Comparison of ENCODE assay signal across 8 cellular contexts in genomic region chr1:44784094-44785026, GRCh38. TPM values are rescaled to one million over a fixed set of nuclear protein-coding genes. Genes with fewer than 3 reads are reported as not detected.
DNase-seq lines count a peak whose midpoint lies in the region; ATAC-seq and TF ChIP-seq lines count a peak whose summit lies in the region.

No MANE protein-coding gene starts in this region.

- peak; percentile 10 to 33 (median 24) for ATAC-seq in right lobe of liver
- ATAC-seq in GM18861 (IDR thresholded peaks at IDR 0.05; ENCODE audit: unreplicated experiment): no peak
- ATAC-seq in HG03378 (IDR thresholded peaks at IDR 0.05; ENCODE audit: unreplicated experiment): no peak

- no peaks in the 10 kb centered on the region for H3K27me3 Mint-ChIP-seq in CD4-positive, alpha-beta memory T cell

- WGBS in HUES64: 7% methylated on average over 71 of the region's 71 CpGs
- 3% methylated on average over 6 of the region's 71 CpGs for WGBS in right lobe of liver (ENCODE audit: insufficient coverage, low coverage, low lambda C conversion rate, missing lambda C conversion rate)
- WGBS in tibial nerve, 2 donors: 7 to 13% methylated on average over 26 to 30 of the region's 71 CpGs

- no peaks in the 10 kb centered on the region for H3K27me3 ChIP-seq in CD4-positive, alpha-beta memory T cell (ENCODE audit: insufficient read depth, low read length)
- peaks cover 11% of the 10 kb centered on the region for H3K27me3 ChIP-seq in HUES64 (ENCODE audit: insufficient read depth, low read length)
- H3K27me3 ChIP-seq in brain microvascular endothelial cell (replicated peaks): no peaks in the 10 kb centered on the region
- no peaks in the 10 kb centered on the region for H3K27me3 ChIP-seq in right lobe of liver
- no peaks in the 10 kb centered on the region for H3K27me3 ChIP-seq in tibial nerve

- H3K36me3 Mint-ChIP-seq in CD4-positive, alpha-beta memory T cell: peaks cover 7 to 25% of the 10 kb centered on the region in 2 donors

- H3K27ac Mint-ChIP-seq in CD4-positive, alpha-beta memory T cell: peak overlapping the region; percentile 65 to 88 (median 83)

- TF ChIP-seq CTCF in brain microvascular endothelial cell (IDR thresholded peaks at IDR 0.05; ENCODE audit: low read depth, low read length, missing control alignments) (peak; percentile 28), right lobe of liver (IDR thresholded peaks at IDR 0.05) (no peak), tibial nerve (IDR thresholded peaks at IDR 0.05) (peak in 1 of 5 experiments; percentile 19)

- H3K27ac ChIP-seq in CD4-positive, alpha-beta memory T cell (ENCODE audit: low read depth, low read length): peak overlapping the region; percentile 45
- H3K27ac ChIP-seq in HUES64 (ENCODE audit: low read depth, low read length): no peak overlapping the region
- H3K27ac ChIP-seq in brain microvascular endothelial cell: no peak overlapping the region
- no peak overlapping the region for H3K27ac ChIP-seq in right lobe of liver
- peak overlapping the region in 3 of 4 donors; percentile 38 to 66 (median 46) for H3K27ac ChIP-seq in tibial nerve

- TF ChIP-seq POLR2A in right lobe of liver (IDR thresholded peaks at IDR 0.05) (no peak), tibial nerve (IDR thresholded peaks at IDR 0.05) (no peak)

- peak overlapping the region; percentile 78 to 86 (median 82) for H3K4me3 Mint-ChIP-seq in CD4-positive, alpha-beta memory T cell

- in situ Hi-C loops in brain microvascular endothelial cell (cut with HindIII; ENCODE audit: low pct_ligation_motif_present, low sequenced_read_pairs): no loop called here

- intact Hi-C loops in CD4-positive, alpha-beta memory T cell (cut with micrococcal nuclease): loop anchor here (1.0 to 5.0 kb wide), 4 partner anchors 9 to 708 kb away; partner anchors contain the start of genes EIF2B3, RNU5D-1, RPS8 and TESK2
- intact Hi-C loops in right lobe of liver (cut with DNase I): loop anchor here in 1 of 2 donors (10.0 kb wide), 1 partner anchor 50 kb away; no protein-coding TSS in a partner anchor

- H3K4me1 ChIP-seq in CD4-positive, alpha-beta memory T cell (ENCODE audit: insufficient read depth, low read length): peaks cover 39% of the 10 kb centered on the region
- H3K4me1 ChIP-seq in HUES64 (ENCODE audit: insufficient read depth, low read length): peaks cover 26% of the 10 kb centered on the region
- peaks cover 0 to 20% (median 0%) of the 10 kb centered on the region in 4 donors for H3K4me1 ChIP-seq in right lobe of liver
- peaks cover 0 to 35% (median 22%) of the 10 kb centered on the region in 4 donors for H3K4me1 ChIP-seq in tibial nerve

- H3K9me3 Mint-ChIP-seq in CD4-positive, alpha-beta memory T cell: no peaks in the 10 kb centered on the region

- H3K36me3 ChIP-seq in CD4-positive, alpha-beta memory T cell (ENCODE audit: insufficient read depth, low read length): peaks cover 9% of the 10 kb centered on the region
- H3K36me3 ChIP-seq in HUES64 (ENCODE audit: insufficient read depth, low read length): peaks cover 18% of the 10 kb centered on the region
- peaks cover 17% of the 10 kb centered on the region for H3K36me3 ChIP-seq in brain microvascular endothelial cell (replicated peaks)
- H3K36me3 ChIP-seq in right lobe of liver: peaks cover 0 to 8% (median under 1%) of the 10 kb centered on the region in 4 donors
- peaks cover 0 to 36% (median 0%) of the 10 kb centered on the region in 3 donors for H3K36me3 ChIP-seq in tibial nerve

- peak in 4 of 5 donors; percentile 29 to 55 (median 30) for DNase-seq in CD4-positive, alpha-beta memory T cell
- DNase-seq in brain microvascular endothelial cell: no peak
- no peak for DNase-seq in right lobe of liver
- DNase-seq in tibial nerve (ENCODE audit: low spot score in 2 of 2): no peak
- DNase-seq in MV-4-11 (lab: John Stamatoyannopoulos, UW): no peak

- H3K9ac ChIP-seq in HUES64 (ENCODE audit: low read depth, low read length): peak overlapping the region; percentile 75

- H3K4me1 Mint-ChIP-seq in CD4-positive, alpha-beta memory T cell: peaks cover 23 to 44% (median 31%) of the 10 kb centered on the region in 4 donors

- no peak for TF ChIP-seq EP300 in tibial nerve (IDR thresholded peaks at IDR 0.05)

- POLR2A ChIA-PET in CD4-positive, alpha-beta memory T cell (lab: Charles Lee; ENCODE audit: partially characterized antibody): interaction anchor here (0.8 to 10.3 kb wide), 15 partner anchors 8 to 543 kb away, joined by 3 to 110 read pairs (median 17); partner anchors contain the start of genes ARMH1, BTBD19, DYNLT4 and EIF2B3

- H3K9me3 ChIP-seq in CD4-positive, alpha-beta memory T cell (ENCODE audit: control insufficient read depth in 1 of 2, low read length in 2 of 2): no peaks in the 10 kb centered on the region
- H3K9me3 ChIP-seq in HUES64 (ENCODE audit: insufficient read depth, low read depth, low read length): no peaks in the 10 kb centered on the region
- no peaks in the 10 kb centered on the region for H3K9me3 ChIP-seq in right lobe of liver
- H3K9me3 ChIP-seq in tibial nerve: no peaks in the 10 kb centered on the region

- peak overlapping the region in 1 of 2 donors; percentile 52 for H3K4me3 ChIP-seq in CD4-positive, alpha-beta memory T cell (ENCODE audit: low read length in 2 of 2)
- H3K4me3 ChIP-seq in HUES64 (ENCODE audit: low read length) (peak overlapping the region; percentile 60), brain microvascular endothelial cell (ENCODE audit: low read depth, low read length) (peak overlapping the region; percentile 35), right lobe of liver (peak overlapping the region; percentile 22 to 46 (median 23)), tibial nerve (peak overlapping the region; percentile 38 to 72 (median 62))

- CTCF ChIA-PET in CD4-positive, alpha-beta memory T cell (lab: Charles Lee; ENCODE audit: partially characterized antibody): interaction anchor here (0.6 to 9.2 kb wide), 16 partner anchors 9 to 519 kb away, joined by 3 to 75 read pairs (median 5); partner anchors contain the start of genes BTBD19, HECTD3, PLK3 and RNU5D-1

RNA-seq across cellular contexts. Expression of gene BEST4, which starts 3.6 kb away (rescaled TPM):
- 1 to 10 TPM; 1.2 to 1.6 TPM for total RNA-seq in CD4-positive, alpha-beta memory T cell
- polyA plus RNA-seq in CD4-positive, alpha-beta memory T cell: under 1 TPM in 1 of 2 donors, not detected in 1; 0.20 TPM
- polyA plus RNA-seq in HUES64 (2013, experiment 1 of 2): 0.55 TPM
- polyA plus RNA-seq in HUES64 (2013, experiment 2 of 2): 0.70 TPM
- total RNA-seq in right lobe of liver: under 1 TPM in 2 of 6 experiments, not detected in 4; 0.13 to 0.32 TPM
- under 1 TPM in 2 of 4 donors, not detected in 2; 0.21 to 0.98 TPM for total RNA-seq in tibial nerve

RNA-seq across cellular contexts. Expression of gene RPS8, which starts 9.0 kb away (rescaled TPM):
- total RNA-seq in CD4-positive, alpha-beta memory T cell: 1,000 to 10,000 TPM; 2,728 to 2,811 TPM
- 1,000 to 10,000 TPM in 1 of 2 donors, 100 to 1,000 TPM in 1; 778 to 1,323 TPM for polyA plus RNA-seq in CD4-positive, alpha-beta memory T cell
- polyA plus RNA-seq in HUES64 (2013, experiment 1 of 2): 2,195 TPM
- polyA plus RNA-seq in HUES64 (2013, experiment 2 of 2): 2,432 TPM
- 100 to 1,000 TPM; 459 to 921 (median 519) TPM for total RNA-seq in right lobe of liver
- total RNA-seq in tibial nerve: 1,000 to 10,000 TPM; 2,048 to 2,345 (median 2,235) TPM

RNA-seq across cellular contexts. Expression of gene PLK3, which starts 15.8 kb away (rescaled TPM):
- 100 to 1,000 TPM; 151 to 153 TPM for total RNA-seq in CD4-positive, alpha-beta memory T cell
- polyA plus RNA-seq in CD4-positive, alpha-beta memory T cell: 10 to 100 TPM; 37.3 to 43.7 TPM
- polyA plus RNA-seq in HUES64 (2013, experiment 1 of 2): 7.2 TPM
- 4.8 TPM for polyA plus RNA-seq in HUES64 (2013, experiment 2 of 2)
- total RNA-seq in right lobe of liver: 1 to 10 TPM; 1.8 to 5.3 (median 3.6) TPM
- total RNA-seq in tibial nerve: 10 to 100 TPM; 10.6 to 29.3 (median 26.3) TPM

RNA-seq across cellular contexts. Expression of gene DYNLT4, which starts 22.8 kb away (rescaled TPM):
- under 1 TPM in 1 of 2 experiments, not detected in 1; 0.47 TPM for total RNA-seq in CD4-positive, alpha-beta memory T cell
- 1 to 10 TPM; 1.0 to 1.6 TPM for polyA plus RNA-seq in CD4-positive, alpha-beta memory T cell
- polyA plus RNA-seq in HUES64 (2013, experiment 1 of 2): not detected
- not detected for polyA plus RNA-seq in HUES64 (2013, experiment 2 of 2)
- total RNA-seq in right lobe of liver (under 1 TPM in 1 of 6 experiments, not detected in 5; 0.26 TPM), tibial nerve (1 to 10 TPM in 2 of 4 donors, not detected in 2; 2.5 to 3.3 TPM)

RNA-seq across cellular contexts. Expression of gene BTBD19, which starts 24.0 kb away (rescaled TPM):
- total RNA-seq in CD4-positive, alpha-beta memory T cell: 10 to 100 TPM; 14.8 to 16.8 TPM
- under 1 TPM; 0.25 to 0.26 TPM for polyA plus RNA-seq in CD4-positive, alpha-beta memory T cell
- 0.60 TPM for polyA plus RNA-seq in HUES64 (2013, experiment 1 of 2)
- polyA plus RNA-seq in HUES64 (2013, experiment 2 of 2): 0.63 TPM
- total RNA-seq in right lobe of liver (1 to 10 TPM; 2.6 to 7.5 (median 5.3) TPM), tibial nerve (10 to 100 TPM; 14.9 to 50.0 (median 25.5) TPM)

Comparison
In these comparisons a context has a peak if more than half of its experiments do, and no peak if none do; other contexts are left out.
1. DNase-seq: peak in CD4-positive, alpha-beta memory T cell (4 of 5); none in brain microvascular endothelial cell (single experiment), right lobe of liver (0 of 3), tibial nerve (0 of 2) and MV-4-11 (single experiment).
2. H3K27ac ChIP-seq: peak in CD4-positive, alpha-beta memory T cell (single experiment) and tibial nerve (3 of 4); none in HUES64 (single experiment), brain microvascular endothelial cell (single experiment) and right lobe of liver (0 of 3).
3. ATAC-seq: peak in right lobe of liver (4 of 4); none in GM18861 (single experiment) and HG03378 (single experiment).
4. RNA of gene PLK3, which starts 15.8 kb away (total RNA-seq): 151 to 153 TPM in CD4-positive, alpha-beta memory T cell; 10.6 to 29.3 TPM in tibial nerve and 1.8 to 5.3 TPM in right lobe of liver; every median in the first group is over 4 times any median in the second.